In genomic region chr9:107338911-107339659, GRCh38 we compare ENCODE assay signal across 1 cellular context.
TF ChIP-seq lines count a peak whose summit lies in the region.

No MANE protein-coding gene starts in this region.

TF ChIP-seq in HepG2, 621 proteins besides CTCF, POLR2A, EP300 and RAD21 (continued from another document):
- TF ChIP-seq GLI4 (CRISPR knock-in tag; IDR thresholded peaks at IDR 0.05; ENCODE audit: borderline replicate concordance) (no peak), SMAD9 (CRISPR knock-in tag; IDR thresholded peaks at IDR 0.05) (no peak), TFDP2 (CRISPR knock-in tag; IDR thresholded peaks at IDR 0.05) (no peak), ZSCAN29 (CRISPR knock-in tag; conservative IDR thresholded peaks at IDR 0.05) (no peak), EHMT2 (IDR thresholded peaks at IDR 0.05; ENCODE audit: borderline replicate concordance, low read depth, low read length) (no peak), RERE (CRISPR knock-in tag; IDR thresholded peaks at IDR 0.05; ENCODE audit: low read depth) (no peak), XBP1 (CRISPR knock-in tag; IDR thresholded peaks at IDR 0.05) (no peak), ZNF326 (CRISPR knock-in tag; IDR thresholded peaks at IDR 0.05; ENCODE audit: borderline replicate concordance) (no peak), ZBTB20 (CRISPR knock-in tag; IDR thresholded peaks at IDR 0.05; ENCODE audit: borderline replicate concordance, low read depth) (no peak), ZNF263 (CRISPR knock-in tag; IDR thresholded peaks at IDR 0.05) (no peak), ZNF224 (CRISPR knock-in tag; IDR thresholded peaks at IDR 0.05) (no peak), IKZF1 (IDR thresholded peaks at IDR 0.05) (no peak), ZFX (CRISPR knock-in tag; IDR thresholded peaks at IDR 0.05; ENCODE audit: low read depth) (no peak), PAF1 (CRISPR knock-in tag; IDR thresholded peaks at IDR 0.05) (peak; percentile 60; the same call in 1 of the 2 replicates), ZNF138 (CRISPR knock-in tag; IDR thresholded peaks at IDR 0.05; ENCODE audit: low read depth) (no peak), ZHX2 (IDR thresholded peaks at IDR 0.05; ENCODE audit: low read depth) (no peak), ZHX2 (CRISPR knock-in tag; IDR thresholded peaks at IDR 0.05; ENCODE audit: borderline replicate concordance) (no peak), ATF2 (CRISPR knock-in tag; IDR thresholded peaks at IDR 0.05) (no peak), CSRNP1 (CRISPR knock-in tag; IDR thresholded peaks at IDR 0.05) (no peak), TEAD3 (CRISPR knock-in tag; optimal IDR thresholded peaks at IDR 0.05; ENCODE audit: borderline replicate concordance) (no peak), DNMT1 (CRISPR knock-in tag; IDR thresholded peaks at IDR 0.05) (no peak), RBM22 (optimal IDR thresholded peaks at IDR 0.05; ENCODE audit: low read length) (peak; percentile 94), ZNF580 (CRISPR knock-in tag; IDR thresholded peaks at IDR 0.05; ENCODE audit: borderline replicate concordance, low read depth) (no peak), ZMYM3 (CRISPR knock-in tag; IDR thresholded peaks at IDR 0.05) (peak; percentile 86), POLR2AphosphoS2 (IDR thresholded peaks at IDR 0.05; ENCODE audit: low read depth, low read length) (peak; percentile 30; the same call in 1 of the 2 replicates), REL (CRISPR knock-in tag; conservative IDR thresholded peaks at IDR 0.05) (no peak), NR2F2 (IDR thresholded peaks at IDR 0.05; ENCODE audit: borderline replicate concordance, low read depth) (no peak), NRL (CRISPR knock-in tag; IDR thresholded peaks at IDR 0.05; ENCODE audit: borderline replicate concordance) (no peak)
